Comparison of ENCODE assay signal across 8 cellular contexts in genomic region chr12:20220339-20220738, GRCh38.
A peak's percentile ranks its signal among the peaks of the same experiment; 100 is the strongest.
DNase-seq lines count a peak whose midpoint lies in the region; ATAC-seq and TF ChIP-seq lines count a peak whose summit lies in the region.

No MANE protein-coding gene starts in this region.

- H3K36me3 ChIP-seq in HAP-1 (replicated peaks) (no peaks in the 10 kb centered on the region), SJCRH30 (no peaks in the 10 kb centered on the region), MG63 (no peaks in the 10 kb centered on the region)

- peak; percentile 55 for ATAC-seq in left ventricle myocardium superior
- ATAC-seq in HG03108 (IDR thresholded peaks at IDR 0.05; ENCODE audit: unreplicated experiment) = no peak
- ATAC-seq in HG03135 (IDR thresholded peaks at IDR 0.05; ENCODE audit: unreplicated experiment) = no peak

- CTCF ChIA-PET in AG04449 (lab: Yijun Ruan, JAX) = interaction anchor here (0.6 to 3.0 kb wide), 8 partner anchors 9 to 481 kb away, joined by 3 to 11 read pairs (median 4); no protein-coding TSS in a partner anchor

- intact Hi-C loops in left ventricle myocardium superior (cut with micrococcal nuclease) = no loop called here

- no peak for DNase-seq in AG04449 (ENCODE audit: low read depth, low spot score)
- DNase-seq in HAP-1 (ENCODE audit: low spot score in 2 of 2) = peak; percentile 30 to 32
- peak; percentile 10 to 46 for DNase-seq in SJCRH30
- no peak for DNase-seq in left ventricle myocardium superior
- DNase-seq in NCI-H1048 (lab: John Stamatoyannopoulos, UW) = no peak
- DNase-seq in MG63 = no peak

- H3K4me3 ChIP-seq in AG04449 (ENCODE audit: low read depth, low read length) (no peak overlapping the region), HAP-1 (no peak overlapping the region), SJCRH30 (no peak overlapping the region), MG63 (no peak overlapping the region)

- H3K27ac ChIP-seq in SJCRH30 = no peak overlapping the region

- H3K9me3 ChIP-seq in HAP-1 = no peaks in the 10 kb centered on the region
- H3K9me3 ChIP-seq in SJCRH30 (replicated peaks) = 0 out of 2 replicates have a peak, but pooled peaks cover 9% of the 10 kb centered on the region
- H3K9me3 ChIP-seq in MG63 = 0 out of 2 replicates have a peak, but pooled peaks cover 3% of the 10 kb centered on the region

- no peaks in the 10 kb centered on the region for H3K27me3 ChIP-seq in HAP-1 (ENCODE audit: low read depth)
- no peaks in the 10 kb centered on the region for H3K27me3 ChIP-seq in SJCRH30
- H3K27me3 ChIP-seq in MG63 = no peaks in the 10 kb centered on the region

- POLR2A ChIA-PET in AG04449 (lab: Yijun Ruan, JAX) = no interaction called here

- in situ Hi-C loops in HAP-1 (cut with MboI; ENCODE audit: low sequenced_read_pairs) = no loop called here

- H3K4me1 ChIP-seq in HAP-1 (no peaks in the 10 kb centered on the region), SJCRH30 (no peaks in the 10 kb centered on the region)

- TF ChIP-seq CTCF in AG04449 (IDR thresholded peaks at IDR 0.05; ENCODE audit: insufficient read depth, low read length, missing control alignments) = peak; percentile 2

Comparison
In these comparisons a context has a peak if more than half of its experiments do, and no peak if none do; other contexts are left out.
1. DNase-seq: peak in HAP-1 (2 of 2) and SJCRH30 (2 of 2); none in AG04449 (single experiment), left ventricle myocardium superior (single experiment), NCI-H1048 (single experiment) and MG63 (single experiment).